ENCODE assay signal across 1 cellular context in genomic region chr14:69574266-69574953, GRCh38.
A peak's percentile ranks its signal among the peaks of the same experiment; 100 is the strongest.
TF ChIP-seq lines count a peak whose summit lies in the region.

CCDC177 (minus strand) TSS chr14:69574871; CDS start chr14:69573622, 1,249 bp downstream.

TF ChIP-seq in HEK293, 187 proteins besides CTCF, POLR2A, EP300 and RAD21 (continued from another document):
- no peak for TF ChIP-seq ZNF26 (tag by site-specific recombination; IDR thresholded peaks at IDR 0.05)
- no peak for TF ChIP-seq ZNF544 (tag by site-specific recombination; IDR thresholded peaks at IDR 0.05)
- no peak for TF ChIP-seq ZNF664 (tag by site-specific recombination; IDR thresholded peaks at IDR 0.05)
- peak; percentile 69; the same call in 1 of the 2 replicates for TF ChIP-seq ZNF2 (tag by site-specific recombination; IDR thresholded peaks at IDR 0.05)
- TF ChIP-seq ZNF132 (tag by site-specific recombination; IDR thresholded peaks at IDR 0.05; ENCODE audit: borderline replicate concordance), result no peak
- no peak for TF ChIP-seq ZNF140 (tag by site-specific recombination; IDR thresholded peaks at IDR 0.05)
- TF ChIP-seq ZBTB44 (tag by site-specific recombination; IDR thresholded peaks at IDR 0.05), result no peak
- TF ChIP-seq ZNF513 (tag by site-specific recombination; IDR thresholded peaks at IDR 0.05), result no peak
- no peak for TF ChIP-seq ZNF175 (tag by site-specific recombination; IDR thresholded peaks at IDR 0.05)
- TF ChIP-seq ZXDB (tag by site-specific recombination; IDR thresholded peaks at IDR 0.05), result peak; percentile 18; the same call in 1 of the 2 replicates
- no peak for TF ChIP-seq BCL11A (tag by site-specific recombination; IDR thresholded peaks at IDR 0.05; ENCODE audit: low read depth)
- no peak for TF ChIP-seq SALL2 (tag by site-specific recombination; IDR thresholded peaks at IDR 0.05; ENCODE audit: borderline replicate concordance)
- no peak for TF ChIP-seq ZNF416 (tag by site-specific recombination; IDR thresholded peaks at IDR 0.05)
- peak; percentile 40; the same call in 1 of the 2 replicates for TF ChIP-seq GLIS1 (tag by site-specific recombination; IDR thresholded peaks at IDR 0.05)
- no peak for TF ChIP-seq HOXA7 (CRISPR knock-in tag; IDR thresholded peaks at IDR 0.05; ENCODE audit: borderline replicate concordance)
- peak; percentile 88 for TF ChIP-seq ZEB2 (tag by site-specific recombination; IDR thresholded peaks at IDR 0.05)
- TF ChIP-seq ZNF112 (tag by site-specific recombination; IDR thresholded peaks at IDR 0.05), result no peak
- TF ChIP-seq ZNF558 (tag by site-specific recombination; IDR thresholded peaks at IDR 0.05), result no peak
- TF ChIP-seq HIC1 (tag by site-specific recombination; IDR thresholded peaks at IDR 0.05), result no peak
- TF ChIP-seq IKZF3 (tag by site-specific recombination; IDR thresholded peaks at IDR 0.05), result no peak
- no peak for TF ChIP-seq ZNF645 (tag by site-specific recombination; IDR thresholded peaks at IDR 0.05)
- TF ChIP-seq HOXC10 (CRISPR knock-in tag; IDR thresholded peaks at IDR 0.05), result no peak
- TF ChIP-seq PBX3 (CRISPR knock-in tag; IDR thresholded peaks at IDR 0.05), result 0 out of 2 replicates have a peak, but pooled peaks have one; percentile 51
- no peak for TF ChIP-seq ZNF157 (tag by site-specific recombination; IDR thresholded peaks at IDR 0.05)
- TF ChIP-seq KLF1 (tag by site-specific recombination; IDR thresholded peaks at IDR 0.05), result no peak
- TF ChIP-seq KLF9 (tag by site-specific recombination; IDR thresholded peaks at IDR 0.05; ENCODE audit: low read depth), result no peak
- no peak for TF ChIP-seq OVOL3 (tag by site-specific recombination; IDR thresholded peaks at IDR 0.05)
- TF ChIP-seq ZNF223 (tag by site-specific recombination; IDR thresholded peaks at IDR 0.05), result no peak
- TF ChIP-seq GLIS2 (tag by site-specific recombination; IDR thresholded peaks at IDR 0.05), result peak; percentile 44; the same call in 1 of the 2 replicates
- TF ChIP-seq ZNF585B (tag by site-specific recombination; IDR thresholded peaks at IDR 0.05), result no peak
- no peak for TF ChIP-seq REPIN1 (tag by site-specific recombination; IDR thresholded peaks at IDR 0.05; ENCODE audit: low read depth)
- no peak for TF ChIP-seq ZBTB1 (tag by site-specific recombination; IDR thresholded peaks at IDR 0.05)
- TF ChIP-seq ZNF366 (tag by site-specific recombination; conservative IDR thresholded peaks at IDR 0.05), result 0 out of 2 replicates have a peak, but pooled peaks have one; percentile 15
- no peak for TF ChIP-seq ZNF530 (tag by site-specific recombination; IDR thresholded peaks at IDR 0.05; ENCODE audit: low read depth)
- no peak for TF ChIP-seq WT1 (tag by site-specific recombination; IDR thresholded peaks at IDR 0.05)
- peak; percentile 45; the same call in 1 of the 2 replicates for TF ChIP-seq ZIC2 (tag by site-specific recombination; IDR thresholded peaks at IDR 0.05)
- no peak for TF ChIP-seq ZNF202 (tag by site-specific recombination; IDR thresholded peaks at IDR 0.05; ENCODE audit: borderline replicate concordance)
- no peak for TF ChIP-seq ZNF311 (tag by site-specific recombination; IDR thresholded peaks at IDR 0.05; ENCODE audit: borderline replicate concordance)
- peak; percentile 54 for TF ChIP-seq ZBTB11 (tag by site-specific recombination; conservative IDR thresholded peaks at IDR 0.05; ENCODE audit: low read depth)
- TF ChIP-seq GLI4 (tag by site-specific recombination; IDR thresholded peaks at IDR 0.05), result no peak
- TF ChIP-seq ELK4 (IDR thresholded peaks at IDR 0.05; ENCODE audit: borderline replicate concordance, low read depth, low read length), result no peak
